Comparison of ENCODE assay signal across 26 cellular contexts in the genomic region with DNA sequence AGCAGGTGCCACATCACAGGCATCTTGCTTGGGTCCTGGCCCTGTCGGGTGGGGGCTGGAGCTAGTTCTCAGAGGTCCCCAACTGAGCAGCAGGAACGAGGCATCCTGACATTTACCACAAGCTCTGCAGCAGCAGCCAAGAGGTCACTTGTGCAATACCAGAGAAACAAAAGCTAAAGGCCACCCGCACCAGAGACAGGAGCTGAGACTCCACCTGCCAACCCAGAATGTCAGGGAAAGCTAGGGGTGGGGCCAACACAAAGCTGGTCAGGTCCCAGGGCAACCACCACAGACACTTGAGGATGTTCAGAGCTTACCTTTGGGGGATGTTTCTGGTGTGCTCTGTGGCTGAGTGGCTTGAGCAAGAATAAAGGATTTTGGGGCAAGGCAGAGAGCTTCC. TPM values are rescaled to one million over a fixed set of nuclear protein-coding genes. Genes with fewer than 3 reads are reported as not detected.
"Had no signal": no experiment of that assay in that cellular context is flagged by ENCODE, and none has a peak within 500 bp of the region (broad histone marks: within the 10 kb centered on the region; RNA-seq: fewer than 3 reads in every experiment).

No MANE protein-coding gene starts in this region.

- H3K9ac ChIP-seq: KMS-11 had no signal

- H3K27me3 ChIP-seq: adrenal gland, Peyer's patch had no signal

- H3K9me3 ChIP-seq: adrenal gland, Peyer's patch had no signal

- DNase-seq: activated CD4-positive, alpha-beta memory T cell treated with anti-CD3 and anti-CD28 coated beads for 36 hours; activated CD4-positive, alpha-beta T cell treated with anti-CD3 and anti-CD28 coated beads, Interleukin-2, amount 10 ng/mL, durations not matched to agents 7 days and 5 days; activated CD4-positive, CD25-positive, alpha-beta regulatory T cell; activated CD8-positive, alpha-beta memory T cell treated with anti-CD3 and anti-CD28 coated beads, Interleukin-2, amount 50 U/mL, for 4 hours; activated naive CD4-positive, alpha-beta T cell treated with anti-CD3 and anti-CD28 coated beads, Interleukin-2, amount 50 U/mL, for 16 hours; activated naive CD8-positive, alpha-beta T cell treated with anti-CD3 and anti-CD28 coated beads, Interleukin-2, amount 10 ng/mL, durations not matched to agents 7 days and 5 days; activated T-cell treated with anti-CD3 and anti-CD28 coated beads, Interleukin-2, amount 50 U/mL, for 1 hour; adrenal gland; anterior cingulate cortex; cerebellar nuclear complex; NCI-H1092; NCI-H1417; NCI-H1930; NCI-H2171; NCI-H2227 treated with DMSO at 0.1 percent for 48 hours; NCI-H446 treated with DMSO at 0.1 percent for 48 hours; NCI-H526; NCI-H774; Peyer's patch; Right ventricle myocardium superior; T-helper 17 cell; T-helper 9 cell had no signal

- H3K4me2 ChIP-seq: KMS-11 had no signal

- H3K27ac ChIP-seq: adrenal gland, KMS-11, Peyer's patch, RWPE1, VCaP had no signal

- H3K4me1 ChIP-seq: adrenal gland, Peyer's patch had no signal

- H3K4me3 ChIP-seq: adrenal gland, Peyer's patch had no signal

- ATAC-seq: T-helper 17 cell had no signal

- H3K36me3 ChIP-seq: adrenal gland, Peyer's patch had no signal

RNA-seq across cellular contexts. Expression of gene SYT6, which starts 13.6 kb away (rescaled TPM):
- polyA plus RNA-seq: IgD-negative memory B cell had no signal
